In genomic region chr1:212721388-212722247, GRCh38 we compare ENCODE assay signal across 8 cellular contexts. TPM values are rescaled to one million over a fixed set of nuclear protein-coding genes. Genes with fewer than 3 reads are reported as not detected.
DNase-seq lines count a peak whose midpoint lies in the region; ATAC-seq, FAIRE-seq and TF ChIP-seq lines count a peak whose summit lies in the region.

No MANE protein-coding gene starts in this region.

- no peak overlapping the region for H3K27ac Mint-ChIP-seq in GM23338

- H4K20me1 ChIP-seq in SK-N-SH (ENCODE audit: insufficient read depth) (no peaks in the 10 kb centered on the region), GM23338 (replicated peaks; ENCODE audit: insufficient read depth) (no peaks in the 10 kb centered on the region)

- H3K27ac ChIP-seq in A549 (peak overlapping the region; percentile 52 to 68), SK-N-SH (ENCODE audit: low read depth in 2 of 2, low read length in 1 of 2) (no peak overlapping the region), GM23338 (ENCODE audit: low read depth) (no peak overlapping the region)

- peaks cover 0 to 4% of the 10 kb centered on the region in 2 experiments for H3K36me3 ChIP-seq in SK-N-SH (replicated peaks in 1 of 2; ENCODE audit: control insufficient read depth in 1 of 2, insufficient read depth in 2 of 2, low read length in 1 of 2)
- H3K36me3 ChIP-seq in GM23338 (ENCODE audit: insufficient read depth), result no peaks in the 10 kb centered on the region

- peaks cover 30% of the 10 kb centered on the region for H3K36me3 Mint-ChIP-seq in GM23338 (ENCODE audit: low read depth)

- no peaks in the 10 kb centered on the region for H3K9me3 ChIP-seq in A549
- H3K9me3 ChIP-seq in SK-N-SH, result no peaks in the 10 kb centered on the region

- 30% methylated on average over 9 of the region's 9 CpGs for WGBS in A549 (ENCODE audit: missing lambda C conversion rate)
- WGBS in SK-N-SH (ENCODE audit: low lambda C conversion rate), result 68% methylated on average over 9 of the region's 9 CpGs

- H3K79me2 ChIP-seq in SK-N-SH (ENCODE audit: insufficient read depth) (no peaks in the 10 kb centered on the region), GM23338 (replicated peaks; ENCODE audit: insufficient read depth) (no peaks in the 10 kb centered on the region)

- peaks cover 1% of the 10 kb centered on the region for H3K27me3 Mint-ChIP-seq in GM23338 (ENCODE audit: insufficient read depth, low read depth, poor library complexity)

- CTCF ChIA-PET in A549 (lab: Yijun Ruan, JAX) (interaction anchor here (1.0 to 2.2 kb wide), 6 partner anchors 18 to 266 kb away, joined by 3 to 10 read pairs (median 4); no protein-coding TSS in a partner anchor), SK-N-SH (lab: Yijun Ruan, JAX) (interaction anchor here (1.4 to 1.9 kb wide), 4 partner anchors 16 to 112 kb away, joined by 3 to 7 read pairs (median 4); no protein-coding TSS in a partner anchor)

- peak; percentile 28 to 55 for DNase-seq in A549 (ENCODE audit: low read depth in 1 of 2, low spot score in 1 of 2)
- DNase-seq in SK-N-SH, result no peak
- peak; percentile 83 for DNase-seq in fibroblast of mammary gland (ENCODE audit: low read depth)
- DNase-seq in COR-L47 (lab: John Stamatoyannopoulos, UW), result no peak
- DNase-seq in NCI-H510A treated with DMSO at 0.1 percent for 48 hours (lab: John Stamatoyannopoulos, UW), result no peak
- no peak for DNase-seq in NCI-H1048 (lab: John Stamatoyannopoulos, UW)
- no peak for DNase-seq in GM23338 (ENCODE audit: low spot score)

- no peak for TF ChIP-seq CTCF in A549 (IDR thresholded peaks at IDR 0.05)
- no peak for TF ChIP-seq CTCF in SK-N-SH (IDR thresholded peaks at IDR 0.05)
- no peak for TF ChIP-seq CTCF in fibroblast of mammary gland (conservative IDR thresholded peaks at IDR 0.05; ENCODE audit: control insufficient read depth, insufficient read depth, low read depth, low read length)
- TF ChIP-seq CTCF in GM23338 (conservative IDR thresholded peaks at IDR 0.05; ENCODE audit: low read depth in 2 of 2), result no peak

- H3K27me3 ChIP-seq in SK-N-SH (ENCODE audit: insufficient read depth) (no peaks in the 10 kb centered on the region), GM23338 (ENCODE audit: insufficient read depth) (no peaks in the 10 kb centered on the region)

- H3K9me3 Mint-ChIP-seq in GM23338, result peaks cover 26% of the 10 kb centered on the region

- no peak overlapping the region for H2AFZ ChIP-seq in SK-N-SH (ENCODE audit: low read depth)
- no peak overlapping the region for H2AFZ ChIP-seq in GM23338

- FAIRE-seq in A549 (lab: Jason Lieb, UNC), result no peak

- H3K4me2 ChIP-seq in A549 (peak overlapping the region; percentile 83), SK-N-SH (no peak overlapping the region), GM23338 (no peak overlapping the region)

- H3K4me3 ChIP-seq in A549 (0 out of 3 replicates have a peak overlapping the region, but pooled peaks have one; percentile 2), SK-N-SH (ENCODE audit: low read depth in 2 of 2, low read length in 1 of 2) (no peak overlapping the region), fibroblast of mammary gland (ENCODE audit: control insufficient read depth, low read depth, low read length) (no peak overlapping the region), GM23338 (no peak overlapping the region)

- H3F3A ChIP-seq in SK-N-SH (replicated peaks; ENCODE audit: insufficient read depth) (peaks cover 3% of the 10 kb centered on the region), GM23338 (replicated peaks; ENCODE audit: low read depth) (0 out of 2 replicates have a peak, but pooled peaks cover 4% of the 10 kb centered on the region)

- H3K9ac ChIP-seq in SK-N-SH, result no peak overlapping the region

- TF ChIP-seq EP300 in A549 (IDR thresholded peaks at IDR 0.05) (no peak), SK-N-SH (IDR thresholded peaks at IDR 0.05; ENCODE audit: borderline replicate concordance in 1 of 2, low read depth in 1 of 2, low read length in 1 of 2) (no peak)

- TF ChIP-seq RAD21 in A549 (conservative IDR thresholded peaks at IDR 0.05 in 1 of 2, IDR thresholded peaks at IDR 0.05 in 1 of 2) (no peak), SK-N-SH (IDR thresholded peaks at IDR 0.05; ENCODE audit: low read length) (no peak)

- H3K4me3 Mint-ChIP-seq in GM23338, result no peak overlapping the region

- H3K9me2 ChIP-seq in SK-N-SH (no peaks in the 10 kb centered on the region), GM23338 (ENCODE audit: insufficient read depth) (no peaks in the 10 kb centered on the region)

- H3K4me1 ChIP-seq in A549 (peaks cover 42% of the 10 kb centered on the region), SK-N-SH (ENCODE audit: control insufficient read depth in 1 of 2, insufficient read depth in 2 of 2, low read depth in 1 of 2, low read length in 1 of 2) (peaks cover 2 to 6% of the 10 kb centered on the region in 2 experiments; a peak in 2 of 4 replicates), GM23338 (ENCODE audit: insufficient read depth) (no peaks in the 10 kb centered on the region)

- H3K4me1 Mint-ChIP-seq in GM23338, result no peaks in the 10 kb centered on the region; the same call in 2 of the 3 replicates

- POLR2A ChIA-PET in A549 (lab: Yijun Ruan, JAX) (interaction anchor here (2.0 kb wide), 1 partner anchor 113 kb away, joined by 4 read pairs; the partner anchor contains the start of gene ATF3), SK-N-SH (lab: Yijun Ruan, JAX) (no interaction called here)

- ATAC-seq in A549 (peak; percentile 93 to 94), GM21423 (IDR thresholded peaks at IDR 0.05; ENCODE audit: unreplicated experiment) (peak; percentile 62), GM23338 (no peak)

- TF ChIP-seq POLR2A in A549 (IDR thresholded peaks at IDR 0.05; ENCODE audit: low read length), result no peak

TF ChIP-seq in A549, 52 proteins besides CTCF, POLR2A, EP300 and RAD21 (continues in another document):
- TF ChIP-seq ZFP36 (IDR thresholded peaks at IDR 0.05; ENCODE audit: borderline replicate concordance, partially characterized antibody), result no peak
- no peak for TF ChIP-seq EHMT2 (IDR thresholded peaks at IDR 0.05; ENCODE audit: low read depth)
- TF ChIP-seq SMC3 (IDR thresholded peaks at IDR 0.05), result 0 out of 3 replicates have a peak, but pooled peaks have one; percentile 11
- TF ChIP-seq RCOR1 (IDR thresholded peaks at IDR 0.05; ENCODE audit: low read depth, low read length), result no peak
- TF ChIP-seq FOSL2 (IDR thresholded peaks at IDR 0.05), result peak; percentile 39
- peak; percentile 80 for TF ChIP-seq FOSL2 (CRISPR knock-in tag; IDR thresholded peaks at IDR 0.05)
- no peak for TF ChIP-seq BHLHE40 (IDR thresholded peaks at IDR 0.05; ENCODE audit: low read depth, low read length)
- no peak for TF ChIP-seq HDAC2 (IDR thresholded peaks at IDR 0.05)
- TF ChIP-seq MAX (IDR thresholded peaks at IDR 0.05), result 0 out of 2 replicates have a peak, but pooled peaks have one; percentile 21
- no peak for TF ChIP-seq MAZ (IDR thresholded peaks at IDR 0.05; ENCODE audit: borderline replicate concordance, low read depth, low read length)

TF ChIP-seq in SK-N-SH, 30 proteins besides CTCF, POLR2A, EP300 and RAD21:
- TF ChIP-seq, protein P1, sequence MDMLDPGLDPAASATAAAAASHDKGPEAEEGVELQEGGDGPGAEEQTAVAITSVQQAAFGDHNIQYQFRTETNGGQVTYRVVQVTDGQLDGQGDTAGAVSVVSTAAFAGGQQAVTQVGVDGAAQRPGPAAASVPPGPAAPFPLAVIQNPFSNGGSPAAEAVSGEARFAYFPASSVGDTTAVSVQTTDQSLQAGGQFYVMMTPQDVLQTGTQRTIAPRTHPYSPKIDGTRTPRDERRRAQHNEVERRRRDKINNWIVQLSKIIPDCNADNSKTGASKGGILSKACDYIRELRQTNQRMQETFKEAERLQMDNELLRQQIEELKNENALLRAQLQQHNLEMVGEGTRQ (IDR thresholded peaks at IDR 0.05; ENCODE audit: borderline replicate concordance, low read depth, low read length), result no peak
- TF ChIP-seq FOSL2 (IDR thresholded peaks at IDR 0.05; ENCODE audit: borderline replicate concordance, low read depth), result peak; percentile 52; the same call in 1 of the 2 replicates
- TF ChIP-seq JUND (IDR thresholded peaks at IDR 0.05), result peak; percentile 33; the same call in 1 of the 2 replicates
TF ChIP-seq in SK-N-SH: peak in this region for 2.

TF ChIP-seq in GM23338, 12 proteins besides CTCF, POLR2A, EP300 and RAD21 (continues in another document):
- TF ChIP-seq ZNF114 (CRISPR knock-in tag; IDR thresholded peaks at IDR 0.05), result no peak
- TF ChIP-seq, protein P2, sequence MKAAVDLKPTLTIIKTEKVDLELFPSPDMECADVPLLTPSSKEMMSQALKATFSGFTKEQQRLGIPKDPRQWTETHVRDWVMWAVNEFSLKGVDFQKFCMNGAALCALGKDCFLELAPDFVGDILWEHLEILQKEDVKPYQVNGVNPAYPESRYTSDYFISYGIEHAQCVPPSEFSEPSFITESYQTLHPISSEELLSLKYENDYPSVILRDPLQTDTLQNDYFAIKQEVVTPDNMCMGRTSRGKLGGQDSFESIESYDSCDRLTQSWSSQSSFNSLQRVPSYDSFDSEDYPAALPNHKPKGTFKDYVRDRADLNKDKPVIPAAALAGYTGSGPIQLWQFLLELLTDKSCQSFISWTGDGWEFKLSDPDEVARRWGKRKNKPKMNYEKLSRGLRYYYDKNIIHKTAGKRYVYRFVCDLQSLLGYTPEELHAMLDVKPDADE (IDR thresholded peaks at IDR 0.05), result no peak
- TF ChIP-seq POLR2AphosphoS5 (IDR thresholded peaks at IDR 0.05; ENCODE audit: low read depth), result no peak

RNA-seq across cellular contexts. Expression of gene BATF3, which starts 22.0 kb away (rescaled TPM):
- polyA plus RNA-seq in A549 (2011; rRNA removed), result 6.4 and 7.9 TPM in 2 replicates
- 16.2 and 19.1 TPM in 2 replicates for polyA plus RNA-seq in A549 (2012; cell fraction: cytosol; rRNA removed)
- 21.5 and 21.8 TPM in 2 replicates for polyA plus RNA-seq in A549 (2012; cell fraction: nucleus; rRNA removed)
- polyA plus RNA-seq in A549 (2017; fragmentation: RNase III; extraction: RNeasy Plus Mini Kit Qiagen cat#74134 plus additional on column Dnase treatment), result 6.6 to 8.9 TPM (median 7.0 TPM) in 3 replicates
- 2.6 and 3.7 TPM in 2 replicates for polyA minus RNA-seq in A549 (2011; rRNA and poly(A)+ RNA removed)
- polyA plus RNA-seq in SK-N-SH (2012; rRNA removed), result 0.76 and 0.86 TPM in 2 replicates
- polyA plus RNA-seq in SK-N-SH (2012; cell fraction: cytosol; rRNA removed), result 0.50 and 0.68 TPM in 2 replicates
- 2.2 and 2.4 TPM in 2 replicates for polyA plus RNA-seq in SK-N-SH (2012; cell fraction: nucleus; rRNA removed)
- total RNA-seq in GM23338 (2014; rRNA removed; shearing (Covaris generic)), result 3.6 and 6.8 TPM in 2 replicates
- 7.8 and 8.6 TPM in 2 replicates for polyA plus RNA-seq in GM23338 (2016; fragmentation: Nextera tagmentation; extraction: Ambion mirVana)

Comparison
In these comparisons a context has a peak if more than half of its experiments do, and no peak if none do; other contexts are left out.
1. DNase-seq: peak in A549 (2 of 2) and fibroblast of mammary gland (single experiment); none in SK-N-SH (single experiment), COR-L47 (single experiment), NCI-H510A treated with DMSO at 0.1 percent for 48 hours (single experiment), NCI-H1048 (single experiment) and GM23338 (single experiment).
2. H3K27ac ChIP-seq: peak in A549 (2 of 2); none in SK-N-SH (0 of 2) and GM23338 (single experiment).
3. Of the 12 proteins assayed by ChIP-seq in both A549 and SK-N-SH: peak only in A549: MAX and SMC3; only in SK-N-SH: none; in both: FOSL2; in neither: 9.